In genomic region chr9:16013366-16013765, GRCh38 we compare ENCODE assay signal across 26 cellular contexts.
"Had no signal": no experiment of that assay in that cellular context is flagged by ENCODE, and none has a peak within 500 bp of the region (broad histone marks: within the 10 kb centered on the region; RNA-seq: fewer than 3 reads in every experiment).

No MANE protein-coding gene starts in this region.

- H3K4me3 Mint-ChIP-seq: mesothelial cell of epicardium; naive B cell; natural killer cell treated with Interleukin-12 subunit alpha and Interleukin-12 subunit beta and Interleukin-15 and Interleukin-18, amount 100 ng/mL, for 72 hours; stimulated activated effector memory CD8-positive, alpha-beta T cell treated with anti-CD3 and anti-CD28 coated beads, Interleukin-12 subunit alpha, Interleukin-12 subunit beta, amount 100 ng/mL, for 72 hours; stimulated activated naive CD8-positive, alpha-beta T cell treated with anti-CD3 and anti-CD28 coated beads, Interleukin-15, amount 100 ng/mL, for 72 hours had no signal

- H3K36me3 ChIP-seq: lower lobe of right lung, pancreas, prostate gland, spleen, tibial nerve, upper lobe of left lung, vagina had no signal

- H3K27ac Mint-ChIP-seq: mesothelial cell of epicardium; naive B cell; natural killer cell treated with Interleukin-12 subunit alpha and Interleukin-12 subunit beta and Interleukin-15 and Interleukin-18, amount 100 ng/mL, for 72 hours; stimulated activated effector memory CD8-positive, alpha-beta T cell treated with anti-CD3 and anti-CD28 coated beads, Interleukin-12 subunit alpha, Interleukin-12 subunit beta, amount 100 ng/mL, for 72 hours; stimulated activated naive CD8-positive, alpha-beta T cell treated with anti-CD3 and anti-CD28 coated beads, Interleukin-15, amount 100 ng/mL, for 72 hours had no signal

- H3K27me3 Mint-ChIP-seq: naive B cell; natural killer cell treated with Interleukin-12 subunit alpha and Interleukin-12 subunit beta and Interleukin-15 and Interleukin-18, amount 100 ng/mL, for 72 hours; stimulated activated naive CD8-positive, alpha-beta T cell treated with anti-CD3 and anti-CD28 coated beads, Interleukin-15, amount 100 ng/mL, for 72 hours had no signal

- FAIRE-seq: keratinocyte, pancreas had no signal

- H3K27me3 ChIP-seq: pancreas, spleen, tibial nerve, upper lobe of left lung, vagina had no signal

- H3K4me3 ChIP-seq: lower lobe of right lung, pancreas, prostate gland, skin epidermis, spleen, tibial nerve, upper lobe of left lung, vagina had no signal

- ATAC-seq: left cardiac atrium; left lobe of liver; left ventricle myocardium superior; lower lobe of right lung; natural killer cell treated with Interleukin-12 subunit alpha and Interleukin-12 subunit beta and Interleukin-15 and Interleukin-18, amount 100 ng/mL, for 72 hours; pancreas; right cardiac atrium; sciatic nerve; stimulated activated effector memory CD8-positive, alpha-beta T cell treated with anti-CD3 and anti-CD28 coated beads, Interleukin-12 subunit alpha, Interleukin-12 subunit beta, amount 100 ng/mL, for 72 hours had no signal

- H3K36me3 Mint-ChIP-seq: mesothelial cell of epicardium; naive B cell; stimulated activated effector memory CD8-positive, alpha-beta T cell treated with anti-CD3 and anti-CD28 coated beads, Interleukin-12 subunit alpha, Interleukin-12 subunit beta, amount 100 ng/mL, for 72 hours had no signal

- H3K9me3 ChIP-seq: pancreas, prostate gland had no signal

- H3K9me3 Mint-ChIP-seq: natural killer cell treated with Interleukin-12 subunit alpha and Interleukin-12 subunit beta and Interleukin-15 and Interleukin-18, amount 100 ng/mL, for 72 hours had no signal

- H3K4me1 ChIP-seq: lower lobe of right lung, pancreas, prostate gland, spleen, tibial nerve, upper lobe of left lung, vagina had no signal

- H3K4me1 Mint-ChIP-seq: mesothelial cell of epicardium; naive B cell; stimulated activated effector memory CD8-positive, alpha-beta T cell treated with anti-CD3 and anti-CD28 coated beads, Interleukin-12 subunit alpha, Interleukin-12 subunit beta, amount 100 ng/mL, for 72 hours; stimulated activated naive CD8-positive, alpha-beta T cell treated with anti-CD3 and anti-CD28 coated beads, Interleukin-15, amount 100 ng/mL, for 72 hours had no signal

- H3K27ac ChIP-seq: lower lobe of right lung, pancreas, prostate gland, skin epidermis, spleen, tibial nerve, upper lobe of left lung, vagina had no signal

- DNase-seq: hippocampal formation; left cardiac atrium; left ventricle myocardium superior; lower lobe of right lung; mesendoderm; naive B cell; pancreas; posterior cingulate gyrus; retina; right cardiac atrium; spleen; stimulated activated CD4-positive, alpha-beta T cell treated with anti-CD3 and anti-CD28 coated beads, Interleukin-4, amount 100 ng/mL, for 24 hours; stimulated activated naive CD4-positive, alpha-beta T cell; substantia nigra; upper lobe of left lung had no signal
